In the genomic region with DNA sequence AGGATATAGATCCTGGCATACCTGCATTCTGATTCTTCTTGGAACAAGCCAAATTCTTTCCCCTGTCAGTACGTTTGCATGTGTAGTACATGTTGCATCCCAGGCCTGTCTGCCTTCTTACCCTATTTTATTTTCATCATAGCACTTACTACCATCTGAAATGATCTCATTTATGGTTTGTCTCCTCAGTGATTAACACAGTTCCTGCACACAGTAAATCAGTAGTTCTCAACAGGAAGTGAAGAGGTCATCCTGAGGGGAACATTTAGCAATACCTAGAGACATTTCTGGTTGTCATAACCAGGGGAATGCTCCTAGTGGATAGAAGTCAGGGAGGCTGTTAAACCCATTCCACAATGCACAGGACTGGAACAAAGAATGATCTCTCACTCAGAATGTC, we compare ENCODE assay signal across 11 cellular contexts. TPM values are rescaled to one million over a fixed set of nuclear protein-coding genes. Genes with fewer than 3 reads are reported as not detected.
A peak's percentile ranks its signal among the peaks of the same experiment; 100 is the strongest.
DNase-seq lines count a peak whose midpoint lies in the region; ATAC-seq, FAIRE-seq and TF ChIP-seq lines count a peak whose summit lies in the region.
"Had no signal": no experiment of that assay in that cellular context is flagged by ENCODE, and none has a peak within 500 bp of the region (broad histone marks: within the 10 kb centered on the region; RNA-seq: fewer than 3 reads in every experiment).

No MANE protein-coding gene starts in this region.

- FAIRE-seq in K562 (lab: Jason Lieb, UNC): no peak

- no peaks in the 10 kb centered on the region for H3K9me1 ChIP-seq in K562 (ENCODE audit: control insufficient read depth, insufficient read depth, low read length)

- H3K36me3 ChIP-seq in BJ (ENCODE audit: control insufficient read depth, insufficient read depth, low read length): no peaks in the 10 kb centered on the region; the same call in 1 of the 2 replicates
- H3K36me3 ChIP-seq in K562 (ENCODE audit: control insufficient read depth, insufficient read depth, low read length): peaks cover 46% of the 10 kb centered on the region; the same call in 2 of the 3 replicates
- H3K36me3 ChIP-seq in left lung: peaks cover 0 to 27% of the 10 kb centered on the region in 2 donors
- no peaks in the 10 kb centered on the region for H3K36me3 ChIP-seq in vagina
- H3K36me3 ChIP-seq: WERI-Rb-1 had no signal

- no peaks in the 10 kb centered on the region for H3K79me2 ChIP-seq in K562 (ENCODE audit: control insufficient read depth, insufficient read depth, low read length)

- TF ChIP-seq EP300 in K562 (IDR thresholded peaks at IDR 0.05; ENCODE audit: low read length): no peak

- 54% methylated on average over 1 of the region's 1 CpG for WGBS in K562 (ENCODE audit: insufficient coverage, low coverage, missing lambda C conversion rate)

- H3K4me3 ChIP-seq in BJ (ENCODE audit: low read depth, low read length) (no peak overlapping the region), K562 (no peak overlapping the region), left lung (no peak overlapping the region), vagina (no peak overlapping the region)

- DNase-seq in BJ (ENCODE audit: low read depth) (peak; percentile 68), HS-5 (ENCODE audit: low read depth) (peak; percentile 44), K562 (ENCODE audit: extremely low read depth in 1 of 4, low spot score in 3 of 4) (no peak), left lung (no peak), NCI-H2081 treated with DMSO at 0.1 percent for 48 hours (lab: John Stamatoyannopoulos, UW) (no peak), vagina (ENCODE audit: extremely low spot score in 2 of 2) (no peak)
- DNase-seq in activated T-cell treated with anti-CD3 and anti-CD28 coated beads, Interleukin-2, amount 50 U/mL, for 48 hours: no peak
- DNase-seq: NCI-H510A treated with DMSO at 0.1 percent for 48 hours, retina, WERI-Rb-1 had no signal

- POLR2A ChIA-PET in BJ (lab: Charles Lee): no interaction called here
- POLR2A ChIA-PET in K562 (lab: Yijun Ruan, JAX): interaction anchor here (0.7 kb wide), 1 partner anchor 644 kb away, joined by 5 read pairs; no protein-coding TSS in a partner anchor

- H3K9me3 ChIP-seq in K562 (replicated peaks; ENCODE audit: control insufficient read depth, insufficient read depth, low read depth, low read length) (no peaks in the 10 kb centered on the region), left lung (no peaks in the 10 kb centered on the region), vagina (no peaks in the 10 kb centered on the region)

- no peaks in the 10 kb centered on the region for H3K27me3 ChIP-seq in BJ (ENCODE audit: control insufficient read depth, insufficient read depth, low read length)
- H3K27me3 ChIP-seq in K562 (ENCODE audit: control insufficient read depth in 2 of 2, insufficient read depth in 2 of 2, low read length in 2 of 2): no peaks in the 10 kb centered on the region
- no peaks in the 10 kb centered on the region for H3K27me3 ChIP-seq in left lung
- H3K27me3 ChIP-seq in vagina: no peaks in the 10 kb centered on the region

- H3K4me2 ChIP-seq in K562 (ENCODE audit: insufficient read depth, low read length): no peak overlapping the region

- intact Hi-C loops in K562 (cut with micrococcal nuclease): loop anchor here (10.0 kb wide), 1 partner anchor 252 kb away; no protein-coding TSS in a partner anchor
- intact Hi-C loops in left lung (cut with DNase I): no loop called here
- intact Hi-C loops in vagina (cut with DNase I): no loop called here

- TF ChIP-seq CTCF in BJ (IDR thresholded peaks at IDR 0.05; ENCODE audit: insufficient read depth, low read depth, low read length): no peak
- no peak for TF ChIP-seq CTCF in K562 (IDR thresholded peaks at IDR 0.05 in 2 of 3, conservative IDR thresholded peaks at IDR 0.05 in 1 of 3; ENCODE audit: insufficient read depth in 2 of 3, low read depth in 1 of 3, low read length in 3 of 3)
- TF ChIP-seq CTCF in left lung (IDR thresholded peaks at IDR 0.05): no peak
- no peak for TF ChIP-seq CTCF in vagina (IDR thresholded peaks at IDR 0.05)

- ATAC-seq in K562 (peak; percentile 45), left lung (peak; percentile 57), HG03045 (IDR thresholded peaks at IDR 0.05; ENCODE audit: unreplicated experiment) (no peak)

- no TSS peak for BruUV-seq in K562 (replicated peaks; lab: Mats Ljungman, UMichigan)

- no peak for TF ChIP-seq POLR2A in K562 (conservative IDR thresholded peaks at IDR 0.05)
- no peak for TF ChIP-seq POLR2A in vagina (IDR thresholded peaks at IDR 0.05)

- no peak overlapping the region for H3K9ac ChIP-seq in K562 (ENCODE audit: insufficient read depth in 1 of 2, low read depth in 2 of 2, low read length in 2 of 2)

- no peak for TF ChIP-seq RAD21 in K562 (CRISPR knock-in tag; conservative IDR thresholded peaks at IDR 0.05 in 1 of 2, IDR thresholded peaks at IDR 0.05 in 1 of 2)

- H4K20me1 ChIP-seq in K562 (replicated peaks; ENCODE audit: control insufficient read depth, insufficient read depth, low read length): no peaks in the 10 kb centered on the region

- H2AFZ ChIP-seq in K562 (ENCODE audit: low read depth, low read length): no peak overlapping the region

- CTCF ChIA-PET in BJ (lab: Yijun Ruan, JAX) (no interaction called here), K562 (lab: Yijun Ruan, JAX; ENCODE audit: low intra/inter-chr PET ratio) (no interaction called here)

- in situ Hi-C loops in K562 (cut with MboI): no loop called here

- H3K4me1 ChIP-seq in K562 (replicated peaks in 1 of 2; ENCODE audit: control insufficient read depth in 2 of 2, insufficient read depth in 2 of 2, low read length in 2 of 2) (no peaks in the 10 kb centered on the region), left lung (peaks cover 0 to 13% of the 10 kb centered on the region in 2 donors), vagina (no peaks in the 10 kb centered on the region)

- H3K27ac ChIP-seq in K562 (ENCODE audit: extremely low read depth, low read depth, low read length) (no peak overlapping the region), left lung (no peak overlapping the region), vagina (no peak overlapping the region)
- H3K27ac ChIP-seq: WERI-Rb-1 had no signal

RNA-seq across cellular contexts. Expression of gene SLC26A4, which starts 38.2 kb away (rescaled TPM):
- polyA plus RNA-seq in BJ (2011; rRNA removed): 0.12 and 0.25 TPM in 2 replicates
- polyA minus RNA-seq in BJ (2011; rRNA and poly(A)+ RNA removed): 0.15 and 0.47 TPM in 2 replicates
- total RNA-seq in K562 (2011; cell fraction: chromatin; rRNA removed; ENCODE audit: low replicate concordance): 0.23 and 1.2 TPM in 2 replicates
- total RNA-seq in K562 (2011; cell fraction: nucleolus; rRNA removed): 0.26 and 0.33 TPM in 2 replicates
- 0.22 and 0.92 TPM in 2 replicates for total RNA-seq in K562 (2011; cell fraction: nucleoplasm; rRNA removed)
- 0.09 and 0.29 TPM in 2 replicates for total RNA-seq in K562 (2014; rRNA removed)
- total RNA-seq in K562 (2014; rRNA removed; fragmentation: Illumina TruSeq; extraction: Trizol): 0.26 and 0.33 TPM in 2 replicates
- total RNA-seq in K562 (2015; rRNA removed; fragmentation: Illumina TruSeq; extraction: Trizol): 0.11 and 0.43 TPM in 2 replicates
- 0.54 and 0.55 TPM in 2 replicates for total RNA-seq in K562 (2021)
- polyA plus RNA-seq in K562 (2011; rRNA removed): 0.37 and 0.54 TPM in 2 replicates
- polyA plus RNA-seq in K562 (2011; cell fraction: cytosol; rRNA removed): 0.13 and 0.16 TPM in 2 replicates
- polyA plus RNA-seq in K562 (2011; cell fraction: nucleus; rRNA removed): 0.24 and 0.28 TPM in 2 replicates
- polyA plus RNA-seq in K562 (2012): 0.29 and 0.38 TPM in 2 replicates
- 0.22 and 0.28 TPM in 2 replicates for polyA plus RNA-seq in K562 (2014; fragmentation: Illumina TruSeq; extraction: Trizol)
- polyA plus RNA-seq in K562 (2014; fragmentation: Nextera tagmentation; extraction: Ambion mirVana): under 1 TPM; 0.10 to 0.18 TPM
- 0.27 and 1.2 TPM in 2 replicates for polyA plus RNA-seq in K562 (2014; rRNA removed)
- 0.81 and 0.96 TPM in 2 replicates for polyA minus RNA-seq in K562 (2011; rRNA and poly(A)+ RNA removed)
- polyA minus RNA-seq in K562 (2011; cell fraction: cytosol; rRNA and poly(A)+ RNA removed): 1.3 TPM in 1 of 2 replicates, not detected in the other
- 0.33 TPM in 1 of 2 replicates, not detected in the other for polyA minus RNA-seq in K562 (2011; cell fraction: nucleus; rRNA and poly(A)+ RNA removed)
- 1 to 10 TPM in 1 of 2 donors, under 1 TPM in 1; 0.82 to 1.7 TPM for total RNA-seq in left lung
- total RNA-seq in vagina: not detected

RNA-seq across cellular contexts. Expression of gene BCAP29, which starts 42.4 kb away (rescaled TPM):
- 20.3 and 57.3 TPM in 2 replicates for polyA plus RNA-seq in BJ (2011; rRNA removed)
- 11.8 and 16.4 TPM in 2 replicates for polyA minus RNA-seq in BJ (2011; rRNA and poly(A)+ RNA removed)
- 51.4 and 124 TPM in 2 replicates for total RNA-seq in K562 (2011; cell fraction: chromatin; rRNA removed; ENCODE audit: low replicate concordance)
- total RNA-seq in K562 (2011; cell fraction: nucleolus; rRNA removed): 40.4 and 42.2 TPM in 2 replicates
- total RNA-seq in K562 (2011; cell fraction: nucleoplasm; rRNA removed): 91.8 and 107 TPM in 2 replicates
- 57.5 and 64.5 TPM in 2 replicates for total RNA-seq in K562 (2014; rRNA removed)
- 113 and 136 TPM in 2 replicates for total RNA-seq in K562 (2014; rRNA removed; fragmentation: Illumina TruSeq; extraction: Trizol)
- 127 and 129 TPM in 2 replicates for total RNA-seq in K562 (2015; rRNA removed; fragmentation: Illumina TruSeq; extraction: Trizol)
- 78.7 and 89.6 TPM in 2 replicates for total RNA-seq in K562 (2021)
- 47.0 and 91.8 TPM in 2 replicates for polyA plus RNA-seq in K562 (2011; rRNA removed)
- polyA plus RNA-seq in K562 (2011; cell fraction: cytosol; rRNA removed): 15.0 and 31.1 TPM in 2 replicates
- polyA plus RNA-seq in K562 (2011; cell fraction: nucleus; rRNA removed): 26.8 and 31.0 TPM in 2 replicates
- polyA plus RNA-seq in K562 (2012): 79.2 and 87.0 TPM in 2 replicates
- 122 and 137 TPM in 2 replicates for polyA plus RNA-seq in K562 (2014; fragmentation: Illumina TruSeq; extraction: Trizol)
- 10 to 100 TPM; 63.4 to 64.4 TPM for polyA plus RNA-seq in K562 (2014; fragmentation: Nextera tagmentation; extraction: Ambion mirVana)
- 77.0 and 79.7 TPM in 2 replicates for polyA plus RNA-seq in K562 (2014; rRNA removed)
- polyA minus RNA-seq in K562 (2011; rRNA and poly(A)+ RNA removed): 68.8 and 75.1 TPM in 2 replicates
- polyA minus RNA-seq in K562 (2011; cell fraction: cytosol; rRNA and poly(A)+ RNA removed): 16.3 and 35.2 TPM in 2 replicates
- 50.6 and 69.1 TPM in 2 replicates for polyA minus RNA-seq in K562 (2011; cell fraction: nucleus; rRNA and poly(A)+ RNA removed)
- total RNA-seq in left lung: 10 to 100 TPM; 79.3 to 80.3 TPM
- 92.1 TPM for total RNA-seq in vagina

RNA-seq across cellular contexts. Expression of gene DUS4L, which starts 58.7 kb away (rescaled TPM):
- polyA plus RNA-seq in BJ (2011; rRNA removed): 2.2 and 4.5 TPM in 2 replicates
- polyA minus RNA-seq in BJ (2011; rRNA and poly(A)+ RNA removed): 1.8 and 2.3 TPM in 2 replicates
- total RNA-seq in K562 (2011; cell fraction: chromatin; rRNA removed; ENCODE audit: low replicate concordance): 25.3 and 48.5 TPM in 2 replicates
- total RNA-seq in K562 (2011; cell fraction: nucleolus; rRNA removed): 14.5 and 19.7 TPM in 2 replicates
- 29.6 and 44.7 TPM in 2 replicates for total RNA-seq in K562 (2011; cell fraction: nucleoplasm; rRNA removed)
- total RNA-seq in K562 (2014; rRNA removed): 24.9 and 26.7 TPM in 2 replicates
- total RNA-seq in K562 (2014; rRNA removed; fragmentation: Illumina TruSeq; extraction: Trizol): 33.6 and 36.3 TPM in 2 replicates
- total RNA-seq in K562 (2015; rRNA removed; fragmentation: Illumina TruSeq; extraction: Trizol): 25.6 and 28.9 TPM in 2 replicates
- total RNA-seq in K562 (2021): 25.7 and 27.4 TPM in 2 replicates
- polyA plus RNA-seq in K562 (2011; rRNA removed): 20.2 and 29.4 TPM in 2 replicates
- 6.2 and 10.9 TPM in 2 replicates for polyA plus RNA-seq in K562 (2011; cell fraction: cytosol; rRNA removed)
- polyA plus RNA-seq in K562 (2011; cell fraction: nucleus; rRNA removed): 17.7 and 18.7 TPM in 2 replicates
- 19.9 and 24.0 TPM in 2 replicates for polyA plus RNA-seq in K562 (2012)
- 23.9 and 28.6 TPM in 2 replicates for polyA plus RNA-seq in K562 (2014; fragmentation: Illumina TruSeq; extraction: Trizol)
- 10 to 100 TPM; 12.2 to 14.5 TPM for polyA plus RNA-seq in K562 (2014; fragmentation: Nextera tagmentation; extraction: Ambion mirVana)
- 31.4 and 33.1 TPM in 2 replicates for polyA plus RNA-seq in K562 (2014; rRNA removed)
- 23.2 and 30.6 TPM in 2 replicates for polyA minus RNA-seq in K562 (2011; rRNA and poly(A)+ RNA removed)
- 7.9 and 10.7 TPM in 2 replicates for polyA minus RNA-seq in K562 (2011; cell fraction: cytosol; rRNA and poly(A)+ RNA removed)
- 20.6 and 25.8 TPM in 2 replicates for polyA minus RNA-seq in K562 (2011; cell fraction: nucleus; rRNA and poly(A)+ RNA removed)
- total RNA-seq in left lung: 1 to 10 TPM; 4.3 to 5.5 TPM
- 1.5 TPM for total RNA-seq in vagina

RNA-seq across cellular contexts. Expression of gene COG5, which starts 58.7 kb away (rescaled TPM):
- 20.5 and 44.2 TPM in 2 replicates for polyA plus RNA-seq in BJ (2011; rRNA removed)
- polyA minus RNA-seq in BJ (2011; rRNA and poly(A)+ RNA removed): 18.0 and 20.8 TPM in 2 replicates
- 168 and 479 TPM in 2 replicates for total RNA-seq in K562 (2011; cell fraction: chromatin; rRNA removed; ENCODE audit: low replicate concordance)
- 44.5 and 53.0 TPM in 2 replicates for total RNA-seq in K562 (2011; cell fraction: nucleolus; rRNA removed)
- 102 and 103 TPM in 2 replicates for total RNA-seq in K562 (2011; cell fraction: nucleoplasm; rRNA removed)
- 57.1 and 75.1 TPM in 2 replicates for total RNA-seq in K562 (2014; rRNA removed)
- 56.4 and 70.4 TPM in 2 replicates for total RNA-seq in K562 (2014; rRNA removed; fragmentation: Illumina TruSeq; extraction: Trizol)
- 57.6 and 65.5 TPM in 2 replicates for total RNA-seq in K562 (2015; rRNA removed; fragmentation: Illumina TruSeq; extraction: Trizol)
- total RNA-seq in K562 (2021): 57.0 and 58.0 TPM in 2 replicates
- 45.1 and 63.6 TPM in 2 replicates for polyA plus RNA-seq in K562 (2011; rRNA removed)
- polyA plus RNA-seq in K562 (2011; cell fraction: cytosol; rRNA removed): 17.2 and 28.4 TPM in 2 replicates
- 34.3 and 49.8 TPM in 2 replicates for polyA plus RNA-seq in K562 (2011; cell fraction: nucleus; rRNA removed)
- polyA plus RNA-seq in K562 (2012): 29.9 and 34.0 TPM in 2 replicates
- 31.0 and 42.5 TPM in 2 replicates for polyA plus RNA-seq in K562 (2014; fragmentation: Illumina TruSeq; extraction: Trizol)
- 10 to 100 TPM; 15.3 to 25.9 TPM for polyA plus RNA-seq in K562 (2014; fragmentation: Nextera tagmentation; extraction: Ambion mirVana)
- 40.5 and 52.6 TPM in 2 replicates for polyA plus RNA-seq in K562 (2014; rRNA removed)
- 216 and 243 TPM in 2 replicates for polyA minus RNA-seq in K562 (2011; rRNA and poly(A)+ RNA removed)
- 26.6 and 47.7 TPM in 2 replicates for polyA minus RNA-seq in K562 (2011; cell fraction: cytosol; rRNA and poly(A)+ RNA removed)
- 128 and 167 TPM in 2 replicates for polyA minus RNA-seq in K562 (2011; cell fraction: nucleus; rRNA and poly(A)+ RNA removed)
- 10 to 100 TPM; 41.4 to 42.6 TPM for total RNA-seq in left lung
- total RNA-seq in vagina: 55.2 TPM

Comparison
In these comparisons a context has a peak if more than half of its experiments do, and no peak if none do; other contexts are left out.
1. DNase-seq: peak in BJ (single experiment) and HS-5 (single experiment); none in K562 (0 of 4), left lung (0 of 2), NCI-H2081 treated with DMSO at 0.1 percent for 48 hours (single experiment), vagina (0 of 2) and activated T-cell treated with anti-CD3 and anti-CD28 coated beads, Interleukin-2, amount 50 U/mL, for 48 hours (0 of 2).